In the genomic region with DNA sequence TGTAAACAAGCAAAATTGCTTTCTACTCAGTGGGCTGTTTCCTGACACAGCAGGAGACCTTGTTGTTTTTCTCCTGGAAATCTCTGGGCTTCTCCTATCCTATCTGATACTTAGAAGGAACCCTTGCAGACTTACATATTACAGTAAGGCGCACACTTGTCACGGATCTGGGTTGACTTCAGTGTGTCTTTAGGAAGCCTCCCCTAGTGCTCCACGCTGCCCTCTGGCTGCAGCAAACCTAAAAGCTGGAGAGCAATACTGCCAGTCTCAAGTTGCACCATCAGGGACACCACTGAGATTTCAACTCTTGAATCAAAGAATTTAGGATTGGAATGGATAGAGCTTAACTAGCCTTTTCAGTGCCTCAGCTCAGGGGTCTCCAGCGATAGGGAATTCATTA, we compare ENCODE assay signal across 16 cellular contexts.
DNase-seq lines count a peak whose midpoint lies in the region; ATAC-seq and TF ChIP-seq lines count a peak whose summit lies in the region.
"Had no signal": no experiment of that assay in that cellular context is flagged by ENCODE, and none has a peak within 500 bp of the region (broad histone marks: within the 10 kb centered on the region; RNA-seq: fewer than 3 reads in every experiment).

No MANE protein-coding gene starts in this region.

- no peaks in the 10 kb centered on the region for H3K79me2 ChIP-seq in OCI-LY7 (ENCODE audit: insufficient read depth, low read depth, low read length)

- WGBS in gastroesophageal sphincter (ENCODE audit: low coverage in 1 of 2), 2 donors = 90 to 100% methylated on average over 1 to 2 of the region's 4 CpGs
- 54 to 78% (median 74%) methylated on average over 4 of the region's 4 CpGs for WGBS in psoas muscle, 3 donors

- H3K27ac ChIP-seq in HEK293 (ENCODE audit: extremely low read depth, low read depth, low read length) = no peak overlapping the region
- H3K27ac ChIP-seq in OCI-LY7 (ENCODE audit: low read depth, low read length, poor library complexity, severe bottlenecking) = no peak overlapping the region
- H3K27ac ChIP-seq in gastroesophageal sphincter = no peak overlapping the region
- H3K27ac ChIP-seq in psoas muscle = no peak overlapping the region
- H3K27ac ChIP-seq: gastrocnemius medialis, skin epidermis, suprapubic skin had no signal

- H2AFZ ChIP-seq in OCI-LY7 (ENCODE audit: low read length) = no peak overlapping the region

- no peaks in the 10 kb centered on the region for H3K36me3 ChIP-seq in HEK293 (ENCODE audit: control insufficient read depth in 2 of 2, insufficient read depth in 1 of 2, low read length in 2 of 2)
- H3K36me3 ChIP-seq in OCI-LY7 (ENCODE audit: insufficient read depth, low read length) = no peaks in the 10 kb centered on the region
- H3K36me3 ChIP-seq in gastroesophageal sphincter = no peaks in the 10 kb centered on the region
- H3K36me3 ChIP-seq in psoas muscle (ENCODE audit: insufficient read depth in 1 of 2, low read depth in 1 of 2) = no peaks in the 10 kb centered on the region
- H3K36me3 ChIP-seq: gastrocnemius medialis, suprapubic skin had no signal

- TF ChIP-seq CTCF in HEK293 (tag by site-specific recombination; IDR thresholded peaks at IDR 0.05) (peak; percentile 46; the same call in 1 of the 2 replicates), OCI-LY7 (conservative IDR thresholded peaks at IDR 0.05; ENCODE audit: low read length) (peak; percentile 59), gastroesophageal sphincter (IDR thresholded peaks at IDR 0.05) (no peak), psoas muscle (IDR thresholded peaks at IDR 0.05) (peak; percentile 58)

- peak; percentile 2 for DNase-seq in OCI-LY7 (ENCODE audit: low spot score)
- no peak for DNase-seq in psoas muscle
- no peak for DNase-seq in stimulated activated naive CD4-positive, alpha-beta T cell treated with Interleukin-2 at 50 U/mL for 16 hours (lab: John Stamatoyannopoulos, UW)
- DNase-seq: activated gamma-delta T cell; effector CD8-positive, alpha-beta T cell; gastrocnemius medialis; HCEC 1CT; NCI-H1436 treated with DMSO at 0.1 percent for 48 hours; NCI-H524; T1000 had no signal

- H3K27me3 ChIP-seq in gastroesophageal sphincter (no peaks in the 10 kb centered on the region), psoas muscle (ENCODE audit: insufficient read depth in 3 of 3, low read length in 2 of 3) (peaks cover 0 to 2% (median 0%) of the 10 kb centered on the region in 3 donors)
- H3K27me3 ChIP-seq: suprapubic skin had no signal

- BruUV-seq in OCI-LY7 (replicated peaks; lab: Mats Ljungman, UMichigan) = no TSS peak

- H3K9me3 ChIP-seq in HEK293 (ENCODE audit: control insufficient read depth, insufficient read depth, low read depth, low read length) = no peaks in the 10 kb centered on the region
- no peaks in the 10 kb centered on the region for H3K9me3 ChIP-seq in OCI-LY7 (ENCODE audit: low read length)
- no peaks in the 10 kb centered on the region for H3K9me3 ChIP-seq in gastroesophageal sphincter
- no peaks in the 10 kb centered on the region for H3K9me3 ChIP-seq in psoas muscle
- H3K9me3 ChIP-seq: gastrocnemius medialis, suprapubic skin had no signal

- intact Hi-C loops in OCI-LY7 (cut with micrococcal nuclease; ENCODE audit: unreplicated experiment) = no loop called here
- intact Hi-C loops in psoas muscle (cut with DNase I) = loop anchor here (5.0 to 10.0 kb wide), 2 partner anchors 111 to 522 kb away; partner anchors contain the start of gene ZNF503 (in 1 of the 2)

- no peak overlapping the region for H3K4me2 ChIP-seq in OCI-LY7 (ENCODE audit: low read length)

- peak; percentile 65 for ATAC-seq in gastroesophageal sphincter
- ATAC-seq in psoas muscle = peak in 2 of 4 donors; percentile 47 to 62
- no peak for ATAC-seq in GM18517 (IDR thresholded peaks at IDR 0.05; ENCODE audit: unreplicated experiment)
- ATAC-seq in SK-N-SH treated with all-trans-retinoic acid at 6 μM for 48 hours = no peak
- ATAC-seq: gastrocnemius medialis had no signal

- POLR2A ChIA-PET in HEK293 (lab: Yijun Ruan, JAX) = no interaction called here
- POLR2A ChIA-PET in OCI-LY7 (lab: Charles Lee) = no interaction called here

- H3K4me3 ChIP-seq in HEK293 (ENCODE audit: low read depth, low read length) (no peak overlapping the region), OCI-LY7 (ENCODE audit: low read depth, low read length, poor library complexity, severe bottlenecking) (no peak overlapping the region), gastroesophageal sphincter (no peak overlapping the region), psoas muscle (no peak overlapping the region)
- H3K4me3 ChIP-seq: gastrocnemius medialis, skin epidermis, suprapubic skin had no signal

- CTCF ChIA-PET in HEK293 (lab: Yijun Ruan, JAX) = interaction anchor here (1.2 kb wide), 1 partner anchor 33 kb away, joined by 3 read pairs; no protein-coding TSS in a partner anchor
- CTCF ChIA-PET in OCI-LY7 (lab: Charles Lee; ENCODE audit: unreplicated experiment) = no interaction called here

- no peak for TF ChIP-seq POLR2A in gastroesophageal sphincter (IDR thresholded peaks at IDR 0.05)

- H3K9me2 ChIP-seq in OCI-LY7 (ENCODE audit: insufficient read depth, low read length) = no peaks in the 10 kb centered on the region

- no peaks in the 10 kb centered on the region for H4K20me1 ChIP-seq in OCI-LY7 (ENCODE audit: insufficient read depth, low read length)

- no peak for TF ChIP-seq EP300 in gastroesophageal sphincter (IDR thresholded peaks at IDR 0.05)

- H3K4me1 ChIP-seq in HEK293 (ENCODE audit: control insufficient read depth, insufficient read depth, low read length) (no peaks in the 10 kb centered on the region), OCI-LY7 (ENCODE audit: insufficient read depth, low read length, poor library complexity, severe bottlenecking) (no peaks in the 10 kb centered on the region), gastroesophageal sphincter (peaks cover 0 to 6% (median 0%) of the 10 kb centered on the region in 3 donors), psoas muscle (no peaks in the 10 kb centered on the region)
- H3K4me1 ChIP-seq: gastrocnemius medialis, suprapubic skin had no signal

TF ChIP-seq in HEK293, 187 proteins besides CTCF, POLR2A, EP300 and RAD21:
- no peak for TF ChIP-seq ZNF596 (tag by site-specific recombination; IDR thresholded peaks at IDR 0.05)
- no peak for TF ChIP-seq ZNF707 (tag by site-specific recombination; IDR thresholded peaks at IDR 0.05)
- no peak for TF ChIP-seq ELK4 (IDR thresholded peaks at IDR 0.05; ENCODE audit: borderline replicate concordance, low read depth, low read length)
- no peak for TF ChIP-seq KLF10 (tag by site-specific recombination; IDR thresholded peaks at IDR 0.05)
- TF ChIP-seq ZNF157 (tag by site-specific recombination; IDR thresholded peaks at IDR 0.05) = no peak
- no peak for TF ChIP-seq ZNF654 (tag by site-specific recombination; IDR thresholded peaks at IDR 0.05; ENCODE audit: low read depth)
TF ChIP-seq in HEK293: peak in this region for 0.

TF ChIP-seq in SK-N-SH treated with all-trans-retinoic acid at 6 μM for 48 hours, 23 proteins besides CTCF, POLR2A, EP300 and RAD21:
- TF ChIP-seq ZNF70 (CRISPR knock-in tag; IDR thresholded peaks at IDR 0.05) = no peak
- no peak for TF ChIP-seq CSRNP3 (CRISPR knock-in tag; IDR thresholded peaks at IDR 0.05)
- no peak for TF ChIP-seq ISL1 (CRISPR knock-in tag; IDR thresholded peaks at IDR 0.05)
- TF ChIP-seq SNAI2 (CRISPR knock-in tag; IDR thresholded peaks at IDR 0.05) = no peak
- no peak for TF ChIP-seq ZNF565 (CRISPR knock-in tag; conservative IDR thresholded peaks at IDR 0.05; ENCODE audit: low read depth)
- TF ChIP-seq ARNTL (CRISPR knock-in tag; IDR thresholded peaks at IDR 0.05; ENCODE audit: borderline replicate concordance, low read depth) = no peak
- TF ChIP-seq ZC3H10 (CRISPR knock-in tag; IDR thresholded peaks at IDR 0.05) = no peak

Comparison
In these comparisons a context has a peak if more than half of its experiments do, and no peak if none do; other contexts are left out.
1. CTCF ChIP-seq: peak in HEK293 (single experiment), OCI-LY7 (single experiment) and psoas muscle (single experiment); none in gastroesophageal sphincter (0 of 4).